ENCODE assay signal across 3 cellular contexts in genomic region chr4:26544421-26544820, GRCh38.
"Had no signal": no experiment of that assay in that cellular context is flagged by ENCODE, and none has a peak within 500 bp of the region (broad histone marks: within the 10 kb centered on the region; RNA-seq: fewer than 3 reads in every experiment).

No MANE protein-coding gene starts in this region.

- DNase-seq: GDM1, GF-D8 had no signal

- H3K4me3 ChIP-seq: GM12878 had no signal
